Comparison of ENCODE assay signal across 17 cellular contexts in genomic region chr5:109310315-109310714, GRCh38.
DNase-seq lines count a peak whose midpoint lies in the region; ATAC-seq lines count a peak whose summit lies in the region.
"Had no signal": no experiment of that assay in that cellular context is flagged by ENCODE, and none has a peak within 500 bp of the region (broad histone marks: within the 10 kb centered on the region; RNA-seq: fewer than 3 reads in every experiment).

No MANE protein-coding gene starts in this region.

- no peaks in the 10 kb centered on the region for H3K9me3 ChIP-seq in CD4-positive, CD25-positive, alpha-beta regulatory T cell (ENCODE audit: control insufficient read depth in 2 of 2, low read length in 2 of 2)
- H3K9me3 ChIP-seq: BLaER1, HAP-1 had no signal

- peaks cover 0 to 2% (median 0%) of the 10 kb centered on the region in 4 donors for H3K4me1 Mint-ChIP-seq in CD4-positive, CD25-positive, alpha-beta regulatory T cell
- H3K4me1 Mint-ChIP-seq: B cell; CD8-positive, alpha-beta memory T cell had no signal

- H3K4me3 Mint-ChIP-seq in CD4-positive, CD25-positive, alpha-beta regulatory T cell: no peak overlapping the region
- H3K4me3 Mint-ChIP-seq: B cell; CD4-positive, alpha-beta T cell; HFFc6 had no signal

- DNase-seq in CD4-positive, CD25-positive, alpha-beta regulatory T cell: no peak
- DNase-seq in left colon: peak in 1 of 2 donors; percentile 15
- DNase-seq in COR-L47 (lab: John Stamatoyannopoulos, UW): no peak
- DNase-seq in NCI-H146 (lab: John Stamatoyannopoulos, UW): no peak
- DNase-seq in germinal center (ENCODE audit: low spot score): no peak
- DNase-seq: CD4-positive, alpha-beta T cell; CD8-positive, alpha-beta memory T cell; DMS153; DND-41; GOT3; HFFc6 had no signal

- no peaks in the 10 kb centered on the region for H3K36me3 ChIP-seq in CD4-positive, CD25-positive, alpha-beta regulatory T cell (ENCODE audit: control insufficient read depth, insufficient read depth, low read length)
- H3K36me3 ChIP-seq: BLaER1, HAP-1 had no signal

- ATAC-seq in CD4-positive, CD25-positive, alpha-beta regulatory T cell (ENCODE audit: low read depth in 2 of 2): no peak
- ATAC-seq in left colon: peak; percentile 94

- H3K27me3 ChIP-seq in CD4-positive, CD25-positive, alpha-beta regulatory T cell (ENCODE audit: control insufficient read depth, insufficient read depth, low read length): no peaks in the 10 kb centered on the region
- H3K27me3 ChIP-seq: BLaER1 had no signal

- H3K4me3 ChIP-seq in CD4-positive, CD25-positive, alpha-beta regulatory T cell (ENCODE audit: low read depth, low read length): no peak overlapping the region
- H3K4me3 ChIP-seq: BLaER1, HAP-1 had no signal

- H3K27me3 Mint-ChIP-seq in CD4-positive, CD25-positive, alpha-beta regulatory T cell: no peaks in the 10 kb centered on the region
- H3K27me3 Mint-ChIP-seq: CD4-positive, alpha-beta T cell had no signal

- no peaks in the 10 kb centered on the region for H3K9me3 Mint-ChIP-seq in CD4-positive, CD25-positive, alpha-beta regulatory T cell
- H3K9me3 Mint-ChIP-seq: CD4-positive, alpha-beta T cell; CD8-positive, alpha-beta memory T cell; HFFc6 had no signal

- peak overlapping the region; percentile 7 to 59 (median 39) for H3K27ac Mint-ChIP-seq in CD4-positive, CD25-positive, alpha-beta regulatory T cell
- H3K27ac Mint-ChIP-seq: B cell; CD4-positive, alpha-beta T cell; CD8-positive, alpha-beta memory T cell; HFFc6 had no signal

- H3K36me3 Mint-ChIP-seq in CD4-positive, CD25-positive, alpha-beta regulatory T cell: no peaks in the 10 kb centered on the region

- no peak overlapping the region for H3K27ac ChIP-seq in CD4-positive, CD25-positive, alpha-beta regulatory T cell (ENCODE audit: insufficient read depth, low read length, poor library complexity, severe bottlenecking)
- peak overlapping the region; percentile 24 for H3K27ac ChIP-seq in angular gyrus (ENCODE audit: low read depth, low read length)
- H3K27ac ChIP-seq: 22Rv1, BLaER1, C4-2B had no signal

- intact Hi-C loops in left colon (cut with DNase I, micrococcal nuclease): no loop called here

- H3K4me1 ChIP-seq in CD4-positive, CD25-positive, alpha-beta regulatory T cell (ENCODE audit: control insufficient read depth, insufficient read depth, low read length, poor library complexity, severe bottlenecking): no peaks in the 10 kb centered on the region
- H3K4me1 ChIP-seq: BLaER1, HAP-1 had no signal
